20 cellular contexts compared by ENCODE assay signal in genomic region chr9:107740088-107740980, GRCh38.
DNase-seq lines count a peak whose midpoint lies in the region; ATAC-seq and TF ChIP-seq lines count a peak whose summit lies in the region.
"Had no signal": no experiment of that assay in that cellular context is flagged by ENCODE, and none has a peak within 500 bp of the region (broad histone marks: within the 10 kb centered on the region; RNA-seq: fewer than 3 reads in every experiment).

No MANE protein-coding gene starts in this region.

- TF ChIP-seq EP300 in esophagus muscularis mucosa (IDR thresholded peaks at IDR 0.05): no peak

- H3K9me3 Mint-ChIP-seq in MCF 10A (ENCODE audit: unreplicated experiment): no peaks in the 10 kb centered on the region
- H3K9me3 Mint-ChIP-seq in activated naive CD8-positive, alpha-beta T cell treated with anti-CD3 and anti-CD28 coated beads for 36 hours: no peaks in the 10 kb centered on the region

- no peak for ATAC-seq in GM21576 (IDR thresholded peaks at IDR 0.05; ENCODE audit: unreplicated experiment)
- ATAC-seq: GM12878 had no signal

- 73% methylated on average over 10 of the region's 10 CpGs for WGBS in esophagus muscularis mucosa
- 43 to 49% methylated on average over 10 of the region's 10 CpGs for WGBS in lower leg skin, 2 donors

- intact Hi-C loops in MCF 10A (cut with micrococcal nuclease) (no loop called here), breast epithelium (cut with DNase I; ENCODE audit: low total_unique reads) (no loop called here), esophagus muscularis mucosa (cut with DNase I) (no loop called here), lower leg skin (cut with DNase I; ENCODE audit: low total_unique reads) (no loop called here), vagina (cut with DNase I) (no loop called here)

- H3K36me3 ChIP-seq in breast epithelium (no peaks in the 10 kb centered on the region), esophagus muscularis mucosa (no peaks in the 10 kb centered on the region), vagina (no peaks in the 10 kb centered on the region)
- H3K36me3 ChIP-seq: HAP-1, spleen had no signal

- peaks cover 0 to 2% of the 10 kb centered on the region in 2 donors for H3K4me1 ChIP-seq in breast epithelium
- peaks cover 7 to 35% (median 35%) of the 10 kb centered on the region in 4 donors for H3K4me1 ChIP-seq in esophagus muscularis mucosa
- H3K4me1 ChIP-seq in vagina: peaks cover 47% of the 10 kb centered on the region
- H3K4me1 ChIP-seq: HAP-1 had no signal

- no peak overlapping the region for H3K4me3 ChIP-seq in breast epithelium
- H3K4me3 ChIP-seq in esophagus muscularis mucosa: no peak overlapping the region
- no peak overlapping the region for H3K4me3 ChIP-seq in lower leg skin (ENCODE audit: low read depth, poor library complexity, severe bottlenecking)
- H3K4me3 ChIP-seq in vagina: no peak overlapping the region
- H3K4me3 ChIP-seq: GM12878, HAP-1, spleen had no signal

- H3K27ac Mint-ChIP-seq in MCF 10A (ENCODE audit: low read depth, unreplicated experiment): peak overlapping the region; percentile 99
- H3K27ac Mint-ChIP-seq in activated naive CD8-positive, alpha-beta T cell treated with anti-CD3 and anti-CD28 coated beads for 36 hours: no peak overlapping the region
- H3K27ac Mint-ChIP-seq: activated naive CD8-positive, alpha-beta T cell had no signal

- TF ChIP-seq CTCF in MCF 10A (IDR thresholded peaks at IDR 0.05; ENCODE audit: unreplicated experiment): no peak
- TF ChIP-seq CTCF in breast epithelium (IDR thresholded peaks at IDR 0.05): no peak
- TF ChIP-seq CTCF in esophagus muscularis mucosa (IDR thresholded peaks at IDR 0.05): no peak
- no peak for TF ChIP-seq CTCF in lower leg skin (IDR thresholded peaks at IDR 0.05)
- no peak for TF ChIP-seq CTCF in vagina (IDR thresholded peaks at IDR 0.05)

- H3K27me3 ChIP-seq in breast epithelium: no peaks in the 10 kb centered on the region
- no peaks in the 10 kb centered on the region for H3K27me3 ChIP-seq in esophagus muscularis mucosa
- no peaks in the 10 kb centered on the region for H3K27me3 ChIP-seq in vagina
- H3K27me3 ChIP-seq: spleen had no signal

- POLR2A ChIA-PET in MCF 10A (lab: Yijun Ruan, JAX): interaction anchor here (0.5 to 5.4 kb wide), 19 partner anchors 10 to 886 kb away, joined by 3 to 69 read pairs (median 4); partner anchors contain the start of gene KLF4

- TF ChIP-seq POLR2A in breast epithelium (IDR thresholded peaks at IDR 0.05) (no peak), esophagus muscularis mucosa (IDR thresholded peaks at IDR 0.05; ENCODE audit: low read depth) (no peak), lower leg skin (IDR thresholded peaks at IDR 0.05) (no peak), vagina (IDR thresholded peaks at IDR 0.05) (no peak)

- H3K4me1 Mint-ChIP-seq in MCF 10A (ENCODE audit: insufficient read depth, unreplicated experiment): peaks cover 59% of the 10 kb centered on the region
- H3K4me1 Mint-ChIP-seq in activated naive CD8-positive, alpha-beta T cell treated with anti-CD3 and anti-CD28 coated beads for 36 hours: no peaks in the 10 kb centered on the region

- H3K9me3 ChIP-seq in breast epithelium (no peaks in the 10 kb centered on the region), esophagus muscularis mucosa (no peaks in the 10 kb centered on the region), vagina (no peaks in the 10 kb centered on the region)
- H3K9me3 ChIP-seq: HAP-1, spleen had no signal

- CTCF ChIA-PET in MCF 10A (lab: Yijun Ruan, JAX): interaction anchor here (0.6 to 2.5 kb wide), 7 partner anchors 9 to 825 kb away, joined by 3 to 12 read pairs (median 3); no protein-coding TSS in a partner anchor

- no peaks in the 10 kb centered on the region for H3K36me3 Mint-ChIP-seq in MCF 10A (ENCODE audit: insufficient read depth, unreplicated experiment)
- no peaks in the 10 kb centered on the region for H3K36me3 Mint-ChIP-seq in activated naive CD8-positive, alpha-beta T cell treated with anti-CD3 and anti-CD28 coated beads for 36 hours
- H3K36me3 Mint-ChIP-seq: activated naive CD8-positive, alpha-beta T cell had no signal

- no TSS peak for BruUV-seq in MCF 10A (replicated peaks; lab: Mats Ljungman, UMichigan)

- H3K27ac ChIP-seq in breast epithelium (no peak overlapping the region), esophagus muscularis mucosa (replicated peaks in 1 of 4) (peak overlapping the region; percentile 58 to 74 (median 62)), vagina (peak overlapping the region; percentile 83)

- no peaks in the 10 kb centered on the region for H3K27me3 Mint-ChIP-seq in MCF 10A (ENCODE audit: insufficient read depth, unreplicated experiment)
- H3K27me3 Mint-ChIP-seq in activated naive CD8-positive, alpha-beta T cell treated with anti-CD3 and anti-CD28 coated beads for 36 hours: no peaks in the 10 kb centered on the region
- H3K27me3 Mint-ChIP-seq: activated naive CD8-positive, alpha-beta T cell had no signal

- H3K4me3 Mint-ChIP-seq in MCF 10A (ENCODE audit: unreplicated experiment): no peak overlapping the region
- H3K4me3 Mint-ChIP-seq in activated naive CD8-positive, alpha-beta T cell treated with anti-CD3 and anti-CD28 coated beads for 36 hours: no peak overlapping the region
- H3K4me3 Mint-ChIP-seq: activated naive CD8-positive, alpha-beta T cell had no signal

- DNase-seq in MCF 10A (ENCODE audit: unreplicated experiment): peak; percentile 58
- DNase-seq in breast epithelium (ENCODE audit: low spot score in 2 of 2): no peak
- no peak for DNase-seq in esophagus muscularis mucosa (ENCODE audit: extremely low spot score)
- DNase-seq in lower leg skin (ENCODE audit: low spot score in 2 of 2): peak; percentile 71 to 91
- DNase-seq in vagina (ENCODE audit: extremely low spot score in 2 of 2): no peak
- no peak for DNase-seq in activated naive CD8-positive, alpha-beta T cell treated with anti-CD3 and anti-CD28 coated beads for 36 hours
- DNase-seq in NCI-H1092 (lab: John Stamatoyannopoulos, UW): no peak
- DNase-seq: ACHN; activated CD4-positive, alpha-beta T cell treated with anti-CD3 and anti-CD28 coated beads for 4 hours; effector memory CD4-positive, alpha-beta T cell; glutamatergic neuron; NCI-H2171; occipital lobe; spleen; stimulated activated naive CD4-positive, alpha-beta T cell; T-helper 9 cell had no signal

Comparison
In these comparisons a context has a peak if more than half of its experiments do, and no peak if none do; other contexts are left out.
1. DNase-seq: peak in MCF 10A (single experiment) and lower leg skin (2 of 2); none in breast epithelium (0 of 2), esophagus muscularis mucosa (single experiment), vagina (0 of 2), activated naive CD8-positive, alpha-beta T cell treated with anti-CD3 and anti-CD28 coated beads for 36 hours (single experiment) and NCI-H1092 (single experiment).
2. H3K27ac ChIP-seq: peak in esophagus muscularis mucosa (4 of 4) and vagina (single experiment); none in breast epithelium (0 of 2).